Comparison of ENCODE assay signal across 8 cellular contexts in the genomic region with DNA sequence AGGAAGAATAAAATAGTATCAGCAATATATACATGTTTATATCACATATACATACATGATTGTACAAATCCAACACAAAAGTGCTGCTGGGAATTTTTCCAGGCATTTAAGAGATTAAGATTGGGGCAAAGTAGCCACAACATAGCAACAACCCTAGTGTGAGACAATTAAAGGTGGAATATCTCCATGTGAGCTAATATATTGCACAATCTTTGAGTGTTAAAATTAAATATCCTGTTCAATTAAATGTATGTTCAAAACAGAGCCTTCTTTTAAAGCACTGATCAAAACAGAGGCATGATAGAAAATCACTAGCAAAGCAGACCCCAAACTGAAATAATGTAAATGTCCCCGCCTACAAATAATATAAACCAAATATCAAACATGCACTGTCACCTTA.
"Had no signal": no experiment of that assay in that cellular context is flagged by ENCODE, and none has a peak within 500 bp of the region (broad histone marks: within the 10 kb centered on the region; RNA-seq: fewer than 3 reads in every experiment).

No MANE protein-coding gene starts in this region.

- ATAC-seq: GM12878 had no signal

- DNase-seq: GDM1, GF-D8 had no signal

- H3K4me3 ChIP-seq: GM12878 had no signal

- FAIRE-seq: G401.6, GM12878, GM12891, GM12892, GM18507, GM19239 had no signal
